In genomic region chr1:46496505-46496904, GRCh38 we compare ENCODE assay signal across 1 cellular context.
TF ChIP-seq lines count a peak whose summit lies in the region.

No MANE protein-coding gene starts in this region.

TF ChIP-seq in K562, 482 proteins besides CTCF, POLR2A, EP300 and RAD21 (continued from another document):
- TF ChIP-seq MGA (IDR thresholded peaks at IDR 0.05), result peak; percentile 73
- peak in 1 of 2 experiments; percentile 74 for TF ChIP-seq E2F6 (IDR thresholded peaks at IDR 0.05; ENCODE audit: borderline replicate concordance in 1 of 2, extremely low read depth in 1 of 2, insufficient read depth in 1 of 2, insufficient read length in 1 of 2, low read depth in 1 of 2, low read length in 1 of 2, poor library complexity in 1 of 2, severe bottlenecking in 1 of 2)
- peak; percentile 39 for TF ChIP-seq EGR1 (conservative IDR thresholded peaks at IDR 0.05)
- no peak for TF ChIP-seq ZNF764 (CRISPR knock-in tag; IDR thresholded peaks at IDR 0.05; ENCODE audit: low read depth)
